In the genomic region with DNA sequence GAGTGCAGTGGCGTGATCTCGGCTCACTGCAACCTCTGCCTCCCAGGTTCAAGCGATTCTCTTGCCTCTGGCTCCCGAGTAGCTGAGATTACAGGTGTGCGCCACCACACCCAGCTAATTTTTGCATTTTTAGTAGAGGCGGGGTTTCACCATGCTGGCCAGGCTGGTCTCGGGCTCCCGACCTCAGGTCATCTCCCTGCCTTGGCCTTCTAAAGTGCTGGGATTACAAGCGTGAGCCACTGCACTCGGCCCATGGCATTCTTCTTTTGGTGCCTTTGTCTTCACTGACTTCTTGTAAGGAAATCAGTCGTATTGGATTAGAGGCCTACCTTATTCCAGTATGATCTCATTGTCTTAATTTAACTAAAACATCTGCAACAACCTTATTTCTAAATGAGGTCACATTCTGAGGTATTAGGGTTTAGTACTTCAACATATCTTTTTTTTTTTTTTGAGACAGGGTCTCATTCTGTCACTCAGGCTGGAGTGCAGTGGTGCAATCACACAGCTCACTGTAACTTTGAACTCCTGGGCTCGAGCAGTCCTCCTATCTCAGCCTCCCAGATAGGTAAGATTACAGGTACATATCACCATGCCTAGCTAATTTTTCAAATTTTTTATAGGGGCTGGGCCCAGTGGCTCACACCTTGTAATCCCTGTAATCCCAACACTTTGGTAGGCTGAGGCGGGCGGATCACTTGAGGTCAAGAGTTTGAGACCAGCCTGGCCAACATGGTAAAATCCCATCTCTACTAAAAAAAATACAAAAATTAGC, we compare ENCODE assay signal across 1 cellular context. TPM values are rescaled to one million over a fixed set of nuclear protein-coding genes. Genes with fewer than 3 reads are reported as not detected.
"Had no signal": no experiment of that assay in that cellular context is flagged by ENCODE, and none has a peak within 500 bp of the region (broad histone marks: within the 10 kb centered on the region; RNA-seq: fewer than 3 reads in every experiment).

No MANE protein-coding gene starts in this region.

RNA-seq across cellular contexts. Expression of gene FXN, which starts 59.0 kb away (rescaled TPM):
- total RNA-seq: ascending aorta had no signal
